ENCODE assay signal across 11 cellular contexts in genomic region chr16:11581677-11582076, GRCh38. TPM values are rescaled to one million over a fixed set of nuclear protein-coding genes. Genes with fewer than 3 reads are reported as not detected.
DNase-seq lines count a peak whose midpoint lies in the region; ATAC-seq, FAIRE-seq and TF ChIP-seq lines count a peak whose summit lies in the region.
"Had no signal": no experiment of that assay in that cellular context is flagged by ENCODE, and none has a peak within 500 bp of the region (broad histone marks: within the 10 kb centered on the region; RNA-seq: fewer than 3 reads in every experiment).

No MANE protein-coding gene starts in this region.

- no peaks in the 10 kb centered on the region for H3K9me3 Mint-ChIP-seq in CD4-positive, alpha-beta T cell
- no peaks in the 10 kb centered on the region for H3K9me3 Mint-ChIP-seq in activated T-helper 17 cell treated with anti-CD3 and anti-CD28 coated beads, Interleukin-2, amount 50 U/mL, for 72 hours
- H3K9me3 Mint-ChIP-seq in naive thymus-derived CD8-positive, alpha-beta T cell: no peaks in the 10 kb centered on the region
- no peaks in the 10 kb centered on the region for H3K9me3 Mint-ChIP-seq in mesothelial cell of epicardium

- peaks cover 90% of the 10 kb centered on the region for H3K4me1 Mint-ChIP-seq in CD4-positive, alpha-beta T cell (ENCODE audit: low read depth)
- peaks cover 26% of the 10 kb centered on the region for H3K4me1 Mint-ChIP-seq in activated T-helper 17 cell treated with anti-CD3 and anti-CD28 coated beads, Interleukin-2, amount 50 U/mL, for 72 hours
- peaks cover 34 to 89% (median 79%) of the 10 kb centered on the region in 4 donors for H3K4me1 Mint-ChIP-seq in naive thymus-derived CD8-positive, alpha-beta T cell
- H3K4me1 Mint-ChIP-seq in mesothelial cell of epicardium: peaks cover 39% of the 10 kb centered on the region

- intact Hi-C loops in CD4-positive, alpha-beta T cell (cut with DNase I, micrococcal nuclease): loop anchor here (1.0 to 5.0 kb wide), 5 partner anchors 9 to 61 kb away; no protein-coding TSS in a partner anchor

- ATAC-seq in CD4-positive, alpha-beta T cell (ENCODE audit: poor library complexity): peak; percentile 43
- no peak for ATAC-seq in activated T-helper 17 cell treated with anti-CD3 and anti-CD28 coated beads, Interleukin-2, amount 50 U/mL, for 72 hours (replicated peaks)
- ATAC-seq in naive thymus-derived CD8-positive, alpha-beta T cell: peak; percentile 22 to 46
- ATAC-seq in HG02763 (IDR thresholded peaks at IDR 0.05; ENCODE audit: unreplicated experiment) (no peak), HG02938 (IDR thresholded peaks at IDR 0.05; ENCODE audit: unreplicated experiment) (no peak)

- POLR2A ChIA-PET in CD4-positive, alpha-beta T cell (lab: Charles Lee): interaction anchor here (1.2 to 3.9 kb wide), 6 partner anchors 19 to 161 kb away, joined by 3 to 55 read pairs (median 10); partner anchors contain the start of gene TXNDC11
- POLR2A ChIA-PET in naive thymus-derived CD8-positive, alpha-beta T cell (lab: Charles Lee): interaction anchor here (0.6 to 3.0 kb wide), 9 partner anchors 11 to 328 kb away, joined by 3 to 23 read pairs (median 4); no protein-coding TSS in a partner anchor

- H3K4me3 Mint-ChIP-seq in CD4-positive, alpha-beta T cell: peak overlapping the region; percentile 89
- peak overlapping the region; percentile 75 for H3K4me3 Mint-ChIP-seq in activated T-helper 17 cell treated with anti-CD3 and anti-CD28 coated beads, Interleukin-2, amount 50 U/mL, for 72 hours
- H3K4me3 Mint-ChIP-seq in naive thymus-derived CD8-positive, alpha-beta T cell: peak overlapping the region; percentile 66 to 95 (median 82)
- H3K4me3 Mint-ChIP-seq in mesothelial cell of epicardium: no peak overlapping the region

- FAIRE-seq in GM19239 (lab: Jason Lieb, UNC): peak; percentile 49

- no peaks in the 10 kb centered on the region for H3K27me3 ChIP-seq in CD4-positive, alpha-beta T cell (ENCODE audit: control insufficient read depth, insufficient read depth, low read length)

- CTCF ChIA-PET in CD4-positive, alpha-beta T cell (lab: Charles Lee): interaction anchor here (0.8 kb wide), 1 partner anchor 543 kb away, joined by 3 read pairs; no protein-coding TSS in a partner anchor

- no peaks in the 10 kb centered on the region for H3K27me3 Mint-ChIP-seq in CD4-positive, alpha-beta T cell
- H3K27me3 Mint-ChIP-seq in activated T-helper 17 cell treated with anti-CD3 and anti-CD28 coated beads, Interleukin-2, amount 50 U/mL, for 72 hours: no peaks in the 10 kb centered on the region
- no peaks in the 10 kb centered on the region for H3K27me3 Mint-ChIP-seq in naive thymus-derived CD8-positive, alpha-beta T cell
- H3K27me3 Mint-ChIP-seq in mesothelial cell of epicardium (ENCODE audit: low read depth): no peaks in the 10 kb centered on the region

- H3K9me3 ChIP-seq in CD4-positive, alpha-beta T cell (ENCODE audit: control insufficient read depth, low read length): no peaks in the 10 kb centered on the region

- H3K27ac Mint-ChIP-seq in CD4-positive, alpha-beta T cell: peak overlapping the region; percentile 91
- peak overlapping the region; percentile 70 for H3K27ac Mint-ChIP-seq in activated T-helper 17 cell treated with anti-CD3 and anti-CD28 coated beads, Interleukin-2, amount 50 U/mL, for 72 hours
- H3K27ac Mint-ChIP-seq in naive thymus-derived CD8-positive, alpha-beta T cell: peak overlapping the region; percentile 79 to 94 (median 89)
- no peak overlapping the region for H3K27ac Mint-ChIP-seq in mesothelial cell of epicardium

- DNase-seq in CD4-positive, alpha-beta T cell: no peak
- DNase-seq in GM19239 (ENCODE audit: insufficient read length, low spot score) (no peak), islet precursor cell (no peak), mesothelial cell of epicardium (ENCODE audit: low spot score in 2 of 2, unreplicated experiment in 2 of 2) (no peak)
- peak in 3 of 10 donors; percentile 38 to 56 (median 50) for DNase-seq in naive thymus-derived CD8-positive, alpha-beta T cell
- DNase-seq: GDM1, NCI-H1417 treated with DMSO at 0.1 percent for 48 hours, NCI-H526 treated with DMSO at 0.1 percent for 48 hours had no signal

- peaks cover 75% of the 10 kb centered on the region for H3K36me3 Mint-ChIP-seq in CD4-positive, alpha-beta T cell (ENCODE audit: low read depth)
- peaks cover 71% of the 10 kb centered on the region for H3K36me3 Mint-ChIP-seq in activated T-helper 17 cell treated with anti-CD3 and anti-CD28 coated beads, Interleukin-2, amount 50 U/mL, for 72 hours (ENCODE audit: low read depth)
- peaks cover 0 to 36% (median 11%) of the 10 kb centered on the region in 3 donors for H3K36me3 Mint-ChIP-seq in naive thymus-derived CD8-positive, alpha-beta T cell
- no peaks in the 10 kb centered on the region for H3K36me3 Mint-ChIP-seq in mesothelial cell of epicardium

- no peak overlapping the region for H3K27ac ChIP-seq in CD4-positive, alpha-beta T cell (ENCODE audit: low read depth, low read length)

- TF ChIP-seq CTCF in CD4-positive, alpha-beta T cell (IDR thresholded peaks at IDR 0.05): no peak
- TF ChIP-seq CTCF in mesothelial cell of epicardium (IDR thresholded peaks at IDR 0.05; ENCODE audit: unreplicated experiment): no peak

RNA-seq across cellular contexts. Expression of gene LITAF, which starts 5.0 kb away (rescaled TPM):
- total RNA-seq in CD4-positive, alpha-beta T cell: 100 to 1,000 TPM; 226 to 257 TPM
- total RNA-seq in activated T-helper 17 cell treated with anti-CD3 and anti-CD28 coated beads, Interleukin-2, amount 50 U/mL, for 72 hours: 10 to 100 TPM; 66.0 to 82.9 TPM
- total RNA-seq in naive thymus-derived CD8-positive, alpha-beta T cell: 100 to 1,000 TPM; 169 to 176 TPM
- polyA plus RNA-seq in naive thymus-derived CD8-positive, alpha-beta T cell: 100 to 1,000 TPM; 553 to 770 (median 597) TPM
- 60.8 to 71.0 TPM (median 62.0 TPM) in 3 replicates for total RNA-seq in mesothelial cell of epicardium

Comparison
In these comparisons a context has a peak if more than half of its experiments do, and no peak if none do; other contexts are left out.
1. ATAC-seq: peak in CD4-positive, alpha-beta T cell (single experiment) and naive thymus-derived CD8-positive, alpha-beta T cell (2 of 2); none in activated T-helper 17 cell treated with anti-CD3 and anti-CD28 coated beads, Interleukin-2, amount 50 U/mL, for 72 hours (single experiment), HG02763 (single experiment) and HG02938 (single experiment).